Comparison of ENCODE assay signal across 19 cellular contexts in genomic region chrX:132909643-132910042, GRCh38. TPM values are rescaled to one million over a fixed set of nuclear protein-coding genes. Genes with fewer than 3 reads are reported as not detected.
DNase-seq lines count a peak whose midpoint lies in the region; ATAC-seq and TF ChIP-seq lines count a peak whose summit lies in the region.
"Had no signal": no experiment of that assay in that cellular context is flagged by ENCODE, and none has a peak within 500 bp of the region (broad histone marks: within the 10 kb centered on the region; RNA-seq: fewer than 3 reads in every experiment).

No MANE protein-coding gene starts in this region.

- H3F3A ChIP-seq in PC-9 (ENCODE audit: insufficient read depth, low read depth) = peaks cover 22% of the 10 kb centered on the region

- H3K4me2 ChIP-seq in PC-9 = peak overlapping the region; percentile 64

- H3K36me3 Mint-ChIP-seq in activated T-cell treated with anti-CD3 and anti-CD28 coated beads, Interleukin-2, amount 50 U/mL, for 4 hours (ENCODE audit: insufficient read depth) = no peaks in the 10 kb centered on the region
- H3K36me3 Mint-ChIP-seq: activated naive CD4-positive, alpha-beta T cell treated with anti-CD3 and anti-CD28 coated beads, Interleukin-2, amount 50 U/mL, for 72 hours; naive thymus-derived CD4-positive, alpha-beta T cell; T-cell had no signal

- H3K9me2 ChIP-seq in PC-9 (ENCODE audit: insufficient read depth) = no peaks in the 10 kb centered on the region

- BruUV-seq in PC-9 (replicated peaks; lab: Mats Ljungman, UMichigan) = no TSS peak

- DNase-seq in EL (peak; percentile 6), PC-9 (peak in 1 of 2 experiments; percentile 85), cardiac fibroblast (ENCODE audit: low read depth in 2 of 2) (peak; percentile 20 to 59), kidney epithelial cell (ENCODE audit: low read depth) (peak; percentile 2), NCI-H187 (lab: John Stamatoyannopoulos, UW) (no peak), colonic mucosa (no peak), AG20443 (ENCODE audit: low spot score) (no peak)
- DNase-seq in activated T-cell treated with anti-CD3 and anti-CD28 coated beads, Interleukin-2, amount 50 U/mL, for 4 hours = no peak
- DNase-seq: activated CD4-positive, alpha-beta T cell treated with anti-CD3 and anti-CD28 coated beads, Interleukin-2, amount 50 U/mL, for 4 hours; activated T-cell treated with anti-CD3 and anti-CD28 coated beads, Interleukin-2, amount 50 U/mL, for 48 hours; AML-193; cerebellar nuclear complex; glutamatergic neuron; naive thymus-derived CD4-positive, alpha-beta T cell; RPMI8226; stimulated activated CD4-positive, alpha-beta T cell treated with anti-CD3 and anti-CD28 coated beads, Interleukin-4, amount 100 ng/mL, for 24 hours; T-cell had no signal

- H3K9me3 Mint-ChIP-seq in activated T-cell treated with anti-CD3 and anti-CD28 coated beads, Interleukin-2, amount 50 U/mL, for 4 hours = no peaks in the 10 kb centered on the region
- H3K9me3 Mint-ChIP-seq: activated naive CD4-positive, alpha-beta T cell treated with anti-CD3 and anti-CD28 coated beads, Interleukin-2, amount 50 U/mL, for 72 hours; naive thymus-derived CD4-positive, alpha-beta T cell; T-cell had no signal

- H3K9me3 ChIP-seq in PC-9 (ENCODE audit: insufficient read depth, low read depth) (0 out of 2 replicates have a peak, but pooled peaks cover 5% of the 10 kb centered on the region), colonic mucosa (no peaks in the 10 kb centered on the region)

- peaks cover 27% of the 10 kb centered on the region for H3K4me1 ChIP-seq in PC-9 (replicated peaks; ENCODE audit: insufficient read depth)
- H3K4me1 ChIP-seq in colonic mucosa = no peaks in the 10 kb centered on the region

- no peaks in the 10 kb centered on the region for H3K4me1 Mint-ChIP-seq in activated T-cell treated with anti-CD3 and anti-CD28 coated beads, Interleukin-2, amount 50 U/mL, for 4 hours (ENCODE audit: low read depth)
- H3K4me1 Mint-ChIP-seq: naive thymus-derived CD4-positive, alpha-beta T cell; T-cell had no signal

- H3K4me3 ChIP-seq in PC-9 = peak overlapping the region; percentile 21; the same call in 1 of the 2 replicates
- H3K4me3 ChIP-seq in cardiac fibroblast (replicated peaks in 1 of 2; ENCODE audit: low read depth in 2 of 2, low read length in 2 of 2) = no peak overlapping the region
- H3K4me3 ChIP-seq in kidney epithelial cell (ENCODE audit: low read depth, low read length) = no peak overlapping the region
- H3K4me3 ChIP-seq in colonic mucosa = no peak overlapping the region
- H3K4me3 ChIP-seq: lung had no signal

- CTCF ChIA-PET in PC-9 (lab: Charles Lee) = no interaction called here

- H4K20me1 ChIP-seq in PC-9 (ENCODE audit: insufficient read depth) = no peaks in the 10 kb centered on the region

- peaks cover 22% of the 10 kb centered on the region for H3K79me2 ChIP-seq in PC-9 (ENCODE audit: low read depth)

- peaks cover 2% of the 10 kb centered on the region for H3K27me3 Mint-ChIP-seq in activated T-cell treated with anti-CD3 and anti-CD28 coated beads, Interleukin-2, amount 50 U/mL, for 4 hours (ENCODE audit: low read depth)

- no peak overlapping the region for H2AFZ ChIP-seq in PC-9

- H3K27me3 ChIP-seq in PC-9 (ENCODE audit: insufficient read depth, low read depth) (no peaks in the 10 kb centered on the region), kidney epithelial cell (ENCODE audit: control insufficient read depth, insufficient read depth, low read length) (no peaks in the 10 kb centered on the region), colonic mucosa (no peaks in the 10 kb centered on the region)

- H3K36me3 ChIP-seq in PC-9 (ENCODE audit: low read depth) (no peaks in the 10 kb centered on the region; the same call in none of the 2 replicates), kidney epithelial cell (ENCODE audit: control insufficient read depth, insufficient read depth, low read length) (no peaks in the 10 kb centered on the region), colonic mucosa (no peaks in the 10 kb centered on the region)

- TF ChIP-seq CTCF in PC-9 (conservative IDR thresholded peaks at IDR 0.05) (no peak), cardiac fibroblast (IDR thresholded peaks at IDR 0.05; ENCODE audit: low read depth, low read length) (no peak), kidney epithelial cell (IDR thresholded peaks at IDR 0.05; ENCODE audit: insufficient read depth, low read length, poor library complexity, severe bottlenecking) (no peak), colonic mucosa (IDR thresholded peaks at IDR 0.05) (no peak)

- ATAC-seq in activated T-cell treated with anti-CD3 and anti-CD28 coated beads, Interleukin-2, amount 50 U/mL, for 4 hours = no peak
- ATAC-seq: activated naive CD4-positive, alpha-beta T cell treated with anti-CD3 and anti-CD28 coated beads, Interleukin-2, amount 50 U/mL, for 72 hours; naive thymus-derived CD4-positive, alpha-beta T cell; T-cell had no signal

- no peak overlapping the region for H3K4me3 Mint-ChIP-seq in activated T-cell treated with anti-CD3 and anti-CD28 coated beads, Interleukin-2, amount 50 U/mL, for 4 hours
- H3K4me3 Mint-ChIP-seq: naive thymus-derived CD4-positive, alpha-beta T cell; T-cell had no signal

- H3K27ac ChIP-seq in PC-9 = peak overlapping the region; percentile 86
- H3K27ac ChIP-seq in colonic mucosa = no peak overlapping the region

- intact Hi-C loops in PC-9 (cut with micrococcal nuclease; ENCODE audit: unreplicated experiment) = no loop called here
- intact Hi-C loops in colonic mucosa (cut with DNase I) = no loop called here

- H3K9ac ChIP-seq in colonic mucosa (ENCODE audit: low read depth in 2 of 2, low read length in 2 of 2) = no peak overlapping the region

- POLR2A ChIA-PET in PC-9 (lab: Charles Lee; ENCODE audit: unreplicated experiment) = no interaction called here

RNA-seq across cellular contexts. Expression of gene HS6ST2, which starts 48.8 kb away (rescaled TPM):
- total RNA-seq in PC-9 (2021) (13.4 and 15.0 TPM in 2 replicates), kidney epithelial cell (6.6 and 8.4 TPM in 2 replicates), colonic mucosa (1 to 10 TPM in 1 of 2 donors, under 1 TPM in 1; 0.85 to 2.0 TPM)
- total RNA-seq in activated T-cell treated with anti-CD3 and anti-CD28 coated beads, Interleukin-2, amount 50 U/mL, for 4 hours = 1 to 10 TPM in 1 of 3 donors, under 1 TPM in 2; 0.63 to 1.4 (median 0.89) TPM
- total RNA-seq: T-cell had no signal

Comparison
In these comparisons a context has a peak if more than half of its experiments do, and no peak if none do; other contexts are left out.
1. DNase-seq: peak in EL (single experiment), cardiac fibroblast (2 of 2) and kidney epithelial cell (single experiment); none in NCI-H187 (0 of 2), colonic mucosa (single experiment), AG20443 (single experiment) and activated T-cell treated with anti-CD3 and anti-CD28 coated beads, Interleukin-2, amount 50 U/mL, for 4 hours (single experiment).